ENCODE assay signal across 8 cellular contexts in the genomic region with DNA sequence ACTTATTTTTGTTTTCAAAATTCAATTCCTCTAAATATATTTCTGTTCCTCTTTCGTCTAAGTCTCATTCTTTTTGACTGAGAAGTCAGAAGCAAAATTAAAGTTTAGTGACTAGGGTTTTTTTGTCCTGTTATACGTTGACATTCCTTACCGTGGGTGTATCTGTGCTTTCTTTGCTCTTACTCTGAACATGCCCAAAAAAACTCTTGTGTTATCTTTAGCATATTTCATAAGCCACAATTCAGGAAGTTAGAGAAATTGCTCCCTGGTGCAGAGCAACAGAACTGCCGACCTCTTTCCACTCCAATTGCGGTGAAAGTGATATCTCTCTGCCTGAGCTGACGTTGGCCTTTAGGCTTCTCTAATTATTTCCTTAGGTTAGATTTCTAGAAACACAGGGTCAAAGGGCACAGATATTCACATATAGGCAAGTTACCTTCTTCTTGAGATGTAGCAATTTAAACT.
DNase-seq lines count a peak whose midpoint lies in the region; ATAC-seq, FAIRE-seq and TF ChIP-seq lines count a peak whose summit lies in the region.

No MANE protein-coding gene starts in this region.

- H2BK20ac ChIP-seq in IMR-90 (ENCODE audit: low read depth, low read length), result peak overlapping the region; percentile 97

- POLR2A ChIA-PET in IMR-90 (lab: Charles Lee; ENCODE audit: unreplicated experiment), result no interaction called here

- H3K18ac ChIP-seq in IMR-90 (ENCODE audit: low read depth, low read length), result peak overlapping the region; percentile 94

- FAIRE-seq in GM12891 (lab: Jason Lieb, UNC), result peak; percentile 80

- no TSS peak for BruUV-seq in IMR-90 (replicated peaks; lab: Mats Ljungman, UMichigan)

- no peak for TF ChIP-seq CTCF in IMR-90 (conservative IDR thresholded peaks at IDR 0.05; ENCODE audit: low read depth, low read length)

- peak overlapping the region; percentile 88 for H3K27ac Mint-ChIP-seq in activated T-helper 17 cell treated with anti-CD3 and anti-CD28 coated beads, Interleukin-2, amount 50 U/mL, for 72 hours
- peak overlapping the region; percentile 99 for H3K27ac Mint-ChIP-seq in stimulated activated naive B cell treated with anti-CD40 and anti-IgM and Interleukin-4, amounts not matched to agents 10 μg/mL and 1 μg/mL and 100 μg/mL, for 72 hours

- H2BK5ac ChIP-seq in IMR-90 (ENCODE audit: low read depth, low read length, poor library complexity, severe bottlenecking), result peak overlapping the region; percentile 93

- no peaks in the 10 kb centered on the region; the same call in 1 of the 2 replicates for H4K20me1 ChIP-seq in IMR-90 (ENCODE audit: insufficient read depth, low read length)

- no peaks in the 10 kb centered on the region for H3K9me3 ChIP-seq in IMR-90 (ENCODE audit: control insufficient read depth, insufficient read depth, low read length)

- TF ChIP-seq RAD21 in IMR-90 (IDR thresholded peaks at IDR 0.05; ENCODE audit: low read length), result peak; percentile 37; the same call in 1 of the 2 replicates

- CTCF ChIA-PET in IMR-90 (lab: Yijun Ruan, JAX), result interaction anchor here (0.7 kb wide), 1 partner anchor 69 kb away, joined by 3 read pairs; no protein-coding TSS in a partner anchor

- peak overlapping the region; percentile 96 for H3K4ac ChIP-seq in IMR-90 (ENCODE audit: low read depth, low read length)

- H3K36me3 Mint-ChIP-seq in activated T-helper 17 cell treated with anti-CD3 and anti-CD28 coated beads, Interleukin-2, amount 50 U/mL, for 72 hours (ENCODE audit: low read depth), result peaks cover 16% of the 10 kb centered on the region
- H3K36me3 Mint-ChIP-seq in stimulated activated naive B cell treated with anti-CD40 and anti-IgM and Interleukin-4, amounts not matched to agents 10 μg/mL and 1 μg/mL and 100 μg/mL, for 72 hours, result peaks cover 2 to 9% of the 10 kb centered on the region in 2 donors

- H2AFZ ChIP-seq in IMR-90 (replicated peaks; ENCODE audit: low read length, poor library complexity), result no peak overlapping the region

- no CpG with 5 or more reads among the region's 6 CpGs for WGBS in IMR-90 (ENCODE audit: extremely low coverage in 2 of 2, insufficient read length in 1 of 2), 2 experiments

- H2BK15ac ChIP-seq in IMR-90 (ENCODE audit: low read depth, low read length), result peak overlapping the region; percentile 99

- in situ Hi-C loops in IMR-90 (cut with MboI; ENCODE audit: low sequenced_read_pairs), result no loop called here

- H3K9me3 Mint-ChIP-seq in activated T-helper 17 cell treated with anti-CD3 and anti-CD28 coated beads, Interleukin-2, amount 50 U/mL, for 72 hours, result no peaks in the 10 kb centered on the region
- no peaks in the 10 kb centered on the region for H3K9me3 Mint-ChIP-seq in stimulated activated naive B cell treated with anti-CD40 and anti-IgM and Interleukin-4, amounts not matched to agents 10 μg/mL and 1 μg/mL and 100 μg/mL, for 72 hours

- H3K36me3 ChIP-seq in IMR-90 (ENCODE audit: control insufficient read depth, insufficient read depth, low read length), result no peaks in the 10 kb centered on the region

- H3K4me3 Mint-ChIP-seq in activated T-helper 17 cell treated with anti-CD3 and anti-CD28 coated beads, Interleukin-2, amount 50 U/mL, for 72 hours, result peak overlapping the region; percentile 80
- H3K4me3 Mint-ChIP-seq in stimulated activated naive B cell treated with anti-CD40 and anti-IgM and Interleukin-4, amounts not matched to agents 10 μg/mL and 1 μg/mL and 100 μg/mL, for 72 hours, result peak overlapping the region; percentile 76 to 78

- H3K27ac ChIP-seq in IMR-90 (ENCODE audit: insufficient read depth, low read length), result peak overlapping the region; percentile 98

- no peak for TF ChIP-seq POLR2A in GM12891 (IDR thresholded peaks at IDR 0.05; ENCODE audit: low read depth, low read length)
- TF ChIP-seq POLR2A in IMR-90 (IDR thresholded peaks at IDR 0.05; ENCODE audit: low read depth, low read length), result no peak

- H2AK9ac ChIP-seq in IMR-90 (replicated peaks; ENCODE audit: low read depth, low read length, poor library complexity), result no peak overlapping the region

- peaks cover 25% of the 10 kb centered on the region for H3K4me1 Mint-ChIP-seq in activated T-helper 17 cell treated with anti-CD3 and anti-CD28 coated beads, Interleukin-2, amount 50 U/mL, for 72 hours
- H3K4me1 Mint-ChIP-seq in stimulated activated naive B cell treated with anti-CD40 and anti-IgM and Interleukin-4, amounts not matched to agents 10 μg/mL and 1 μg/mL and 100 μg/mL, for 72 hours, result peaks cover 43 to 79% of the 10 kb centered on the region in 2 donors

- peak overlapping the region; percentile 90 for H3K14ac ChIP-seq in IMR-90 (replicated peaks; ENCODE audit: low read depth, low read length)

- dilution Hi-C loops in IMR-90 (cut with HindIII; ENCODE audit: low sequenced_read_pairs, unreplicated experiment), result no loop called here

- H3K27me3 Mint-ChIP-seq in activated T-helper 17 cell treated with anti-CD3 and anti-CD28 coated beads, Interleukin-2, amount 50 U/mL, for 72 hours, result no peaks in the 10 kb centered on the region
- no peaks in the 10 kb centered on the region for H3K27me3 Mint-ChIP-seq in stimulated activated naive B cell treated with anti-CD40 and anti-IgM and Interleukin-4, amounts not matched to agents 10 μg/mL and 1 μg/mL and 100 μg/mL, for 72 hours

- H3K27me3 ChIP-seq in IMR-90 (ENCODE audit: control insufficient read depth, insufficient read depth, low read length), result no peaks in the 10 kb centered on the region

- peaks cover 0 to 20% of the 10 kb centered on the region in 2 experiments; a peak in 2 of 4 replicates for H3K79me1 ChIP-seq in IMR-90 (ENCODE audit: low read depth in 1 of 2, low read length in 2 of 2)

- no peak for DNase-seq in GM12891 (ENCODE audit: insufficient read length, low spot score)
- DNase-seq in IMR-90, result peak; percentile 87
- DNase-seq in left ventricle myocardium superior, result no peak
- peak; percentile 68 for DNase-seq in stimulated activated naive B cell treated with anti-CD40 and anti-IgM and Interleukin-4, amounts not matched to agents 10 μg/mL and 1 μg/mL and 100 μg/mL, for 72 hours
- DNase-seq in NCI-H1417 treated with DMSO at 0.1 percent for 48 hours (lab: John Stamatoyannopoulos, UW), result no peak
- DNase-seq in C1 segment of cervical spinal cord (lab: John Stamatoyannopoulos, UW), result no peak

- peak overlapping the region; percentile 96 for H3K56ac ChIP-seq in IMR-90 (ENCODE audit: extremely low read depth, insufficient read depth, low read length)

- H3K9ac ChIP-seq in IMR-90 (ENCODE audit: low read depth, low read length), result peak overlapping the region; percentile 86

- peak overlapping the region; percentile 88; the same call in 1 of the 2 replicates for H4K5ac ChIP-seq in IMR-90 (ENCODE audit: low read depth, low read length)

- H4K8ac ChIP-seq in IMR-90 (ENCODE audit: low read depth in 2 of 2, low read length in 2 of 2), result peak overlapping the region; percentile 94 to 96

- peak overlapping the region; percentile 70 for H3K4me2 ChIP-seq in IMR-90 (ENCODE audit: low read depth, low read length)

- intact Hi-C loops in IMR-90 (cut with micrococcal nuclease) (loop anchor here (2.0 to 5.0 kb wide), 2 partner anchors 35 to 65 kb away; partner anchors contain the start of gene CENPV), left ventricle myocardium superior (cut with micrococcal nuclease) (no loop called here)

- peak overlapping the region; percentile 100 for H2AK5ac ChIP-seq in IMR-90 (ENCODE audit: low read depth, low read length)

- no peak overlapping the region for H3K4me3 ChIP-seq in IMR-90 (ENCODE audit: insufficient read depth, low read depth, low read length)

- peak; percentile 45 for ATAC-seq in IMR-90 (ENCODE audit: low read depth)
- ATAC-seq in activated T-helper 17 cell treated with anti-CD3 and anti-CD28 coated beads, Interleukin-2, amount 50 U/mL, for 72 hours (replicated peaks), result no peak
- ATAC-seq in left ventricle myocardium superior, result peak; percentile 21
- peak; percentile 39 to 45 for ATAC-seq in stimulated activated naive B cell treated with anti-CD40 and anti-IgM and Interleukin-4, amounts not matched to agents 10 μg/mL and 1 μg/mL and 100 μg/mL, for 72 hours (replicated peaks)
- no peak for ATAC-seq in HG03159 (IDR thresholded peaks at IDR 0.05; ENCODE audit: unreplicated experiment)

- peaks cover 11% of the 10 kb centered on the region for H3K9me1 ChIP-seq in IMR-90 (ENCODE audit: insufficient read depth, low read length)

- H3K23ac ChIP-seq in IMR-90 (ENCODE audit: low read depth, low read length), result peak overlapping the region; percentile 99; the same call in 1 of the 2 replicates

- H3K4me1 ChIP-seq in IMR-90 (ENCODE audit: control insufficient read depth, insufficient read depth, low read length), result peaks cover 18% of the 10 kb centered on the region

- peak overlapping the region; percentile 100 for H4K91ac ChIP-seq in IMR-90 (ENCODE audit: insufficient read depth, low read depth, low read length)

- peak overlapping the region; percentile 99 for H2BK120ac ChIP-seq in IMR-90 (ENCODE audit: low read depth, low read length)

TF ChIP-seq in GM12891, 5 proteins besides CTCF, POLR2A, EP300 and RAD21:
- TF ChIP-seq POU2F2 (IDR thresholded peaks at IDR 0.05; ENCODE audit: low read depth, low read length) (no peak), PAX5 (IDR thresholded peaks at IDR 0.05; ENCODE audit: insufficient read depth, low read length, severe bottlenecking) (no peak), SPI1 (IDR thresholded peaks at IDR 0.05; ENCODE audit: low read depth, low read length) (peak; percentile 73), TAF1 (IDR thresholded peaks at IDR 0.05; ENCODE audit: low read depth, low read length) (0 out of 2 replicates have a peak, but pooled peaks have one; percentile 28), POLR2AphosphoS5 (IDR thresholded peaks at IDR 0.05; ENCODE audit: low read depth, low read length) (no peak)

TF ChIP-seq in IMR-90, 13 proteins besides CTCF, POLR2A, EP300 and RAD21 (continues in another document):
- TF ChIP-seq SMC3 (IDR thresholded peaks at IDR 0.05; ENCODE audit: low read depth, low read length) (peak; percentile 18; the same call in 1 of the 2 replicates), MAFK (IDR thresholded peaks at IDR 0.05; ENCODE audit: low read depth, low read length) (no peak), MAZ (IDR thresholded peaks at IDR 0.05; ENCODE audit: borderline replicate concordance, low read depth, low read length) (no peak), RFX5 (IDR thresholded peaks at IDR 0.05; ENCODE audit: low read depth, low read length) (no peak), CEBPB (IDR thresholded peaks at IDR 0.05; ENCODE audit: low read depth, low read length) (peak; percentile 51; the same call in 1 of the 2 replicates), RCOR1 (IDR thresholded peaks at IDR 0.05; ENCODE audit: insufficient replicate concordance, low read length) (no peak), FOS (IDR thresholded peaks at IDR 0.05; ENCODE audit: low read depth, low read length) (no peak), CHD1 (IDR thresholded peaks at IDR 0.05; ENCODE audit: low read depth, low read length) (no peak)

Comparison
In these comparisons a context has a peak if more than half of its experiments do, and no peak if none do; other contexts are left out.
1. DNase-seq: peak in IMR-90 (single experiment) and stimulated activated naive B cell treated with anti-CD40 and anti-IgM and Interleukin-4, amounts not matched to agents 10 μg/mL and 1 μg/mL and 100 μg/mL, for 72 hours (single experiment); none in GM12891 (single experiment), left ventricle myocardium superior (single experiment), NCI-H1417 treated with DMSO at 0.1 percent for 48 hours (single experiment) and C1 segment of cervical spinal cord (0 of 14).
2. ATAC-seq: peak in IMR-90 (single experiment), left ventricle myocardium superior (single experiment) and stimulated activated naive B cell treated with anti-CD40 and anti-IgM and Interleukin-4, amounts not matched to agents 10 μg/mL and 1 μg/mL and 100 μg/mL, for 72 hours (2 of 2); none in activated T-helper 17 cell treated with anti-CD3 and anti-CD28 coated beads, Interleukin-2, amount 50 U/mL, for 72 hours (single experiment) and HG03159 (single experiment).